Comparison of ENCODE assay signal across 16 cellular contexts in the genomic region with DNA sequence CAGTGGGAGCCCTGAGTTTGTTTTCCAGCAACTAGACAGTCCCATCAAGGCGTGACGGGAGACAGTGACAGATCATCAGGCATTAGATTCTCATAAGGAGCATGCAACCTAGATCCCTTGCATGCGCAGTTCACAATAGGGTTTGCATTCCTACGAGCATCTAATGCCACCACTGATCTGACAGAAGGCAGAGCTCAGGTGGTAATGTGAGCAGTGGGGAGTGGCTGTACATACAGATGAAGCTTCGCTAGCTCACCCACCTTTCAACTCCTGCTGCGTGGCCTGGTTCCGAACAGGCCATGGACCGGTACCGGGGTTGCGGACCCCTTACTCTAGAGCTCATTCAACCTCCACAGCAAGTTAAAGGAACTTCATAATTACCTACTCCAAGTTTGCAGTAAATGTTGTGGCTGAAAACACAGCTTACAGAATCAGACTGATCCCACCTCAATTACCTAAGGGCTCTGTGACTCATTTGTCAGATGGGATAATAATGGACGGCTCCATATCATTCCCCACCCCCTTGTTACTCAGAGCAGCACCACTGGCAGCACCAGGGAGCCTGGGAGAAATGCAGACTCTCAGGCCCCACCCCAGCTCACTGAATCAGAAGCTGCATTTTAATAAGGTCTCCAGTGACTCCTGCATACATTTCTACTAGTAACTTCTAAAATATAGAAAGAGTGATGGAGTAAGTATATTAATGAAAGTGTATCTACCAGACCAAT. TPM values are rescaled to one million over a fixed set of nuclear protein-coding genes. Genes with fewer than 3 reads are reported as not detected.
"Had no signal": no experiment of that assay in that cellular context is flagged by ENCODE, and none has a peak within 500 bp of the region (broad histone marks: within the 10 kb centered on the region; RNA-seq: fewer than 3 reads in every experiment).

No MANE protein-coding gene starts in this region.

- ATAC-seq: activated CD4-positive, alpha-beta T cell treated with anti-CD3 and anti-CD28 coated beads for 36 hours; activated T-cell treated with anti-CD3 and anti-CD28 coated beads, Interleukin-2, amount 50 U/mL, for 4 hours; stimulated activated effector memory CD8-positive, alpha-beta T cell treated with anti-CD3 and anti-CD28 coated beads, Interleukin-12 subunit alpha, Interleukin-12 subunit beta, amount 100 ng/mL, for 72 hours had no signal

- DNase-seq: activated CD4-positive, alpha-beta memory T cell treated with anti-CD3 and anti-CD28 coated beads, Interleukin-2, amount 10 ng/mL, durations not matched to agents 7 days and 5 days; activated CD4-positive, alpha-beta T cell treated with anti-CD3 and anti-CD28 coated beads for 36 hours; activated effector memory CD4-positive, alpha-beta T cell treated with Interleukin-2 at 50 U/mL for 16 hours; activated T-cell treated with anti-CD3 and anti-CD28 coated beads, Interleukin-2, amount 50 U/mL, for 4 hours; adrenal gland; central memory CD4-positive, alpha-beta T cell; colonic mucosa; foreskin melanocyte; kidney glomerular epithelial cell; lower lobe of right lung; ovary; thyroid gland; WERI-Rb-1 had no signal

- H3K27ac ChIP-seq: adrenal gland, colonic mucosa, lower lobe of right lung, neural progenitor cell, ovary, thyroid gland, WERI-Rb-1 had no signal

- H3K4me1 ChIP-seq: colonic mucosa, lower lobe of right lung, neural progenitor cell had no signal

- H3K36me3 ChIP-seq: colonic mucosa, neural progenitor cell, ovary, WERI-Rb-1 had no signal

- H3K9me3 ChIP-seq: adrenal gland, colonic mucosa, lower lobe of right lung, ovary, thyroid gland had no signal

- H3K27me3 ChIP-seq: adrenal gland, colonic mucosa, neural progenitor cell, ovary, thyroid gland had no signal

- H3K4me3 ChIP-seq: adrenal gland, colonic mucosa, lower lobe of right lung, neural progenitor cell, ovary, thyroid gland had no signal

- H3K4me2 ChIP-seq: neural progenitor cell had no signal

- H2AFZ ChIP-seq: neural progenitor cell had no signal

RNA-seq across cellular contexts. Expression of a gene that starts 37.6 kb away (rescaled TPM):
- total RNA-seq: myocyte had no signal
